ENCODE assay signal across 2 cellular contexts in the genomic region with DNA sequence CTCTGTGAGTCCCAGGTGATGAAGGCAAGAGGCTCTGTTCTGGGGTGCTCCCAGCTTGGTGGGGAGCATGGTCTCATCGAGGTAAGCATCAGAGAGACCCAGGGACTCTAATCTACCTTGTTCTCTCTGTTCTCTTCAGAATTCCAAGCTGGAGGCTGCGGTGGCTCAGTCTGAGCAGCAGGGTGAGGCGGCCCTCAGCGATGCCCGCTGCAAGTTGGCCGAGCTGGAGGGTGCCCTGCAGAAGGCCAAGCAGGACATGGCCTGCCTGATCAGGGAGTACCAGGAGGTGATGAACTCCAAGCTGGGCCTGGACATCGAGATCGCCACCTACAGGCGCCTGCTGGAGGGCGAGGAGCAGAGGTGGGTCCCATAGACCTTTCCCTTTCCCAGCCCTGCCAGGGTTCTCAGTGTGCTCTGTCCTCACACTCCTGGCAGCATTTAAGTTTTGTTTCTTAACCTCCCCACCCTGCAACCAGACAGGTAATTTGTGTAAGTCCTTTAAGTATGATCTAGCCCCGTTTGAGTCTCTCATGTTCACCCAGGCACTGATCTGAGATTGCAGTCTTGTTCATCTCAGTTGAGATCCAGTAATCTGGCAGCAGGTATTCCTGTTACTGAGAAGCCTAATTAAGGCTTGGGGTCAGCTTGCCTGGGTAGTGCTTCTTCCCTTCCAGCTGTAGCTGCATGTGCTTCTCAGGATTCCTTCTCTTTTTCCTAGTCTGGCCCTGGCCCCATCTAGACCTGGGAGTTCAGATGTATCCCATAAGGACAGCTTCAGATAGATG.
TF ChIP-seq lines count a peak whose summit lies in the region.

No MANE protein-coding gene starts in this region.

TF ChIP-seq in WTC11, 78 proteins besides CTCF, POLR2A, EP300 and RAD21:
- no peak for TF ChIP-seq ETV6 (CRISPR knock-in tag; IDR thresholded peaks at IDR 0.05)
- TF ChIP-seq, protein P1, sequence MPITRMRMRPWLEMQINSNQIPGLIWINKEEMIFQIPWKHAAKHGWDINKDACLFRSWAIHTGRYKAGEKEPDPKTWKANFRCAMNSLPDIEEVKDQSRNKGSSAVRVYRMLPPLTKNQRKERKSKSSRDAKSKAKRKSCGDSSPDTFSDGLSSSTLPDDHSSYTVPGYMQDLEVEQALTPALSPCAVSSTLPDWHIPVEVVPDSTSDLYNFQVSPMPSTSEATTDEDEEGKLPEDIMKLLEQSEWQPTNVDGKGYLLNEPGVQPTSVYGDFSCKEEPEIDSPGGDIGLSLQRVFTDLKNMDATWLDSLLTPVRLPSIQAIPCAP (CRISPR knock-in tag; IDR thresholded peaks at IDR 0.05): no peak
- no peak for TF ChIP-seq IRF2 (CRISPR knock-in tag; IDR thresholded peaks at IDR 0.05; ENCODE audit: borderline replicate concordance, low read depth)
- no peak for TF ChIP-seq EMX1 (CRISPR knock-in tag; IDR thresholded peaks at IDR 0.05)
- TF ChIP-seq MXD4 (CRISPR knock-in tag; IDR thresholded peaks at IDR 0.05; ENCODE audit: borderline replicate concordance): no peak
- TF ChIP-seq SP1 (CRISPR knock-in tag; conservative IDR thresholded peaks at IDR 0.05): no peak
- TF ChIP-seq TP53 (CRISPR knock-in tag; IDR thresholded peaks at IDR 0.05): no peak
- TF ChIP-seq SOX15 (CRISPR knock-in tag; IDR thresholded peaks at IDR 0.05): no peak
- TF ChIP-seq, protein P2, sequence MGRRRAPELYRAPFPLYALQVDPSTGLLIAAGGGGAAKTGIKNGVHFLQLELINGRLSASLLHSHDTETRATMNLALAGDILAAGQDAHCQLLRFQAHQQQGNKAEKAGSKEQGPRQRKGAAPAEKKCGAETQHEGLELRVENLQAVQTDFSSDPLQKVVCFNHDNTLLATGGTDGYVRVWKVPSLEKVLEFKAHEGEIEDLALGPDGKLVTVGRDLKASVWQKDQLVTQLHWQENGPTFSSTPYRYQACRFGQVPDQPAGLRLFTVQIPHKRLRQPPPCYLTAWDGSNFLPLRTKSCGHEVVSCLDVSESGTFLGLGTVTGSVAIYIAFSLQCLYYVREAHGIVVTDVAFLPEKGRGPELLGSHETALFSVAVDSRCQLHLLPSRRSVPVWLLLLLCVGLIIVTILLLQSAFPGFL (CRISPR knock-in tag; IDR thresholded peaks at IDR 0.05; ENCODE audit: borderline replicate concordance): no peak
- TF ChIP-seq, protein P3, sequence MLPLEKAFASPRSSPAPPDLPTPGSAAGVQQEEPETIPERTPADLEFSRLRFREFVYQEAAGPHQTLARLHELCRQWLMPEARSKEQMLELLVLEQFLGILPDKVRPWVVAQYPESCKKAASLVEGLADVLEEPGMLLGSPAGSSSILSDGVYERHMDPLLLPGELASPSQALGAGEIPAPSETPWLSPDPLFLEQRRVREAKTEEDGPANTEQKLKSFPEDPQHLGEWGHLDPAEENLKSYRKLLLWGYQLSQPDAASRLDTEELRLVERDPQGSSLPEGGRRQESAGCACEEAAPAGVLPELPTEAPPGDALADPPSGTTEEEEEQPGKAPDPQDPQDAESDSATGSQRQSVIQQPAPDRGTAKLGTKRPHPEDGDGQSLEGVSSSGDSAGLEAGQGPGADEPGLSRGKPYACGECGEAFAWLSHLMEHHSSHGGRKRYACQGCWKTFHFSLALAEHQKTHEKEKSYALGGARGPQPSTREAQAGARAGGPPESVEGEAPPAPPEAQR (CRISPR knock-in tag; IDR thresholded peaks at IDR 0.05): no peak

TF ChIP-seq in HepG2, 621 proteins besides CTCF, POLR2A, EP300 and RAD21:
- TF ChIP-seq, protein P4, sequence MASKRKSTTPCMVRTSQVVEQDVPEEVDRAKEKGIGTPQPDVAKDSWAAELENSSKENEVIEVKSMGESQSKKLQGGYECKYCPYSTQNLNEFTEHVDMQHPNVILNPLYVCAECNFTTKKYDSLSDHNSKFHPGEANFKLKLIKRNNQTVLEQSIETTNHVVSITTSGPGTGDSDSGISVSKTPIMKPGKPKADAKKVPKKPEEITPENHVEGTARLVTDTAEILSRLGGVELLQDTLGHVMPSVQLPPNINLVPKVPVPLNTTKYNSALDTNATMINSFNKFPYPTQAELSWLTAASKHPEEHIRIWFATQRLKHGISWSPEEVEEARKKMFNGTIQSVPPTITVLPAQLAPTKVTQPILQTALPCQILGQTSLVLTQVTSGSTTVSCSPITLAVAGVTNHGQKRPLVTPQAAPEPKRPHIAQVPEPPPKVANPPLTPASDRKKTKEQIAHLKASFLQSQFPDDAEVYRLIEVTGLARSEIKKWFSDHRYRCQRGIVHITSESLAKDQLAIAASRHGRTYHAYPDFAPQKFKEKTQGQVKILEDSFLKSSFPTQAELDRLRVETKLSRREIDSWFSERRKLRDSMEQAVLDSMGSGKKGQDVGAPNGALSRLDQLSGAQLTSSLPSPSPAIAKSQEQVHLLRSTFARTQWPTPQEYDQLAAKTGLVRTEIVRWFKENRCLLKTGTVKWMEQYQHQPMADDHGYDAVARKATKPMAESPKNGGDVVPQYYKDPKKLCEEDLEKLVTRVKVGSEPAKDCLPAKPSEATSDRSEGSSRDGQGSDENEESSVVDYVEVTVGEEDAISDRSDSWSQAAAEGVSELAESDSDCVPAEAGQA (IDR thresholded peaks at IDR 0.05; ENCODE audit: low read depth): no peak
- TF ChIP-seq, protein P4 (CRISPR knock-in tag; IDR thresholded peaks at IDR 0.05; ENCODE audit: borderline replicate concordance): no peak
- TF ChIP-seq JUND (CRISPR knock-in tag; IDR thresholded peaks at IDR 0.05) (no peak), STAG1 (CRISPR knock-in tag; IDR thresholded peaks at IDR 0.05) (no peak), ZKSCAN1 (IDR thresholded peaks at IDR 0.05; ENCODE audit: low read length) (no peak), SMARCE1 (IDR thresholded peaks at IDR 0.05; ENCODE audit: borderline replicate concordance) (no peak), HNRNPL (IDR thresholded peaks at IDR 0.05; ENCODE audit: low read depth, low read length) (no peak), ZNF747 (CRISPR knock-in tag; IDR thresholded peaks at IDR 0.05; ENCODE audit: borderline replicate concordance) (no peak), ZNF766 (CRISPR knock-in tag; IDR thresholded peaks at IDR 0.05; ENCODE audit: borderline replicate concordance) (no peak), ZFAT (CRISPR knock-in tag; conservative IDR thresholded peaks at IDR 0.05) (no peak), POLR2AphosphoS2 (IDR thresholded peaks at IDR 0.05; ENCODE audit: low read depth, low read length) (no peak), ATM (IDR thresholded peaks at IDR 0.05; ENCODE audit: borderline replicate concordance) (no peak), ZNF674 (CRISPR knock-in tag; IDR thresholded peaks at IDR 0.05; ENCODE audit: low read depth) (no peak), PHF5A (CRISPR knock-in tag; IDR thresholded peaks at IDR 0.05; ENCODE audit: low read depth, unreplicated experiment) (no peak), SRSF9 (IDR thresholded peaks at IDR 0.05; ENCODE audit: borderline replicate concordance, insufficient read depth, low read depth, low read length, poor library complexity, severe bottlenecking) (no peak), NFYB (CRISPR knock-in tag; IDR thresholded peaks at IDR 0.05) (no peak), ZFP37 (CRISPR knock-in tag; IDR thresholded peaks at IDR 0.05; ENCODE audit: borderline replicate concordance) (no peak), PRMT3 (CRISPR knock-in tag; IDR thresholded peaks at IDR 0.05; ENCODE audit: borderline replicate concordance, low read depth) (no peak)
- TF ChIP-seq, protein P5, sequence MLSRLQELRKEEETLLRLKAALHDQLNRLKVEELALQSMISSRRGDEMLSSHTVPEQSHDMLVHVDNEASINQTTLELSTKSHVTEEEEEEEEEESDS (CRISPR knock-in tag; IDR thresholded peaks at IDR 0.05; ENCODE audit: borderline replicate concordance): no peak
- TF ChIP-seq, protein P6, sequence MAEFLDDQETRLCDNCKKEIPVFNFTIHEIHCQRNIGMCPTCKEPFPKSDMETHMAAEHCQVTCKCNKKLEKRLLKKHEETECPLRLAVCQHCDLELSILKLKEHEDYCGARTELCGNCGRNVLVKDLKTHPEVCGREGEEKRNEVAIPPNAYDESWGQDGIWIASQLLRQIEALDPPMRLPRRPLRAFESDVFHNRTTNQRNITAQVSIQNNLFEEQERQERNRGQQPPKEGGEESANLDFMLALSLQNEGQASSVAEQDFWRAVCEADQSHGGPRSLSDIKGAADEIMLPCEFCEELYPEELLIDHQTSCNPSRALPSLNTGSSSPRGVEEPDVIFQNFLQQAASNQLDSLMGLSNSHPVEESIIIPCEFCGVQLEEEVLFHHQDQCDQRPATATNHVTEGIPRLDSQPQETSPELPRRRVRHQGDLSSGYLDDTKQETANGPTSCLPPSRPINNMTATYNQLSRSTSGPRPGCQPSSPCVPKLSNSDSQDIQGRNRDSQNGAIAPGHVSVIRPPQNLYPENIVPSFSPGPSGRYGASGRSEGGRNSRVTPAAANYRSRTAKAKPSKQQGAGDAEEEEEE (CRISPR knock-in tag; IDR thresholded peaks at IDR 0.05; ENCODE audit: borderline replicate concordance): no peak
- TF ChIP-seq, protein P7, sequence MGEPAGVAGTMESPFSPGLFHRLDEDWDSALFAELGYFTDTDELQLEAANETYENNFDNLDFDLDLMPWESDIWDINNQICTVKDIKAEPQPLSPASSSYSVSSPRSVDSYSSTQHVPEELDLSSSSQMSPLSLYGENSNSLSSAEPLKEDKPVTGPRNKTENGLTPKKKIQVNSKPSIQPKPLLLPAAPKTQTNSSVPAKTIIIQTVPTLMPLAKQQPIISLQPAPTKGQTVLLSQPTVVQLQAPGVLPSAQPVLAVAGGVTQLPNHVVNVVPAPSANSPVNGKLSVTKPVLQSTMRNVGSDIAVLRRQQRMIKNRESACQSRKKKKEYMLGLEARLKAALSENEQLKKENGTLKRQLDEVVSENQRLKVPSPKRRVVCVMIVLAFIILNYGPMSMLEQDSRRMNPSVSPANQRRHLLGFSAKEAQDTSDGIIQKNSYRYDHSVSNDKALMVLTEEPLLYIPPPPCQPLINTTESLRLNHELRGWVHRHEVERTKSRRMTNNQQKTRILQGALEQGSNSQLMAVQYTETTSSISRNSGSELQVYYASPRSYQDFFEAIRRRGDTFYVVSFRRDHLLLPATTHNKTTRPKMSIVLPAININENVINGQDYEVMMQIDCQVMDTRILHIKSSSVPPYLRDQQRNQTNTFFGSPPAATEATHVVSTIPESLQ (CRISPR knock-in tag; conservative IDR thresholded peaks at IDR 0.05): no peak
